Comparison of ENCODE assay signal across 8 cellular contexts in the genomic region with DNA sequence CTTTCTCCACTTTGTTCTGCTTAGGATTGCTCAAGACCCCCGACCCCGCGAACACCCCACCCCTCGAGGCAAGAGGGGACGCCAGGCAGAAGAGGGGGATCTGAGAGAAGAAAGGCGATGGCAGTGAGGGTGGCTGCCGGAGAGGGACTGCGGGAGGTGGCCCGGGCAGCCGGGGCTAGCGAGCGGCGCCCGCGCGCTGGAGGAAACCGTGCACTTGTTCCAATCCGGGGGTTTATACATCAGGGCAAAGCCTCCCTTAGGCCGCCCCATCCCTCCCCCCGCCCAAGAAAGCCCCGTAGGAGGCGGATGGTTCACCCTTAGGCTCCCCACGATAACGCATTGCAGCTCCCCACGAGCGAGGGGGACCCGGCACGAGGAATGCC. TPM values are rescaled to one million over a fixed set of nuclear protein-coding genes. Genes with fewer than 3 reads are reported as not detected.
A peak's percentile ranks its signal among the peaks of the same experiment; 100 is the strongest.
DNase-seq lines count a peak whose midpoint lies in the region; ATAC-seq and TF ChIP-seq lines count a peak whose summit lies in the region.
"Had no signal": no experiment of that assay in that cellular context is flagged by ENCODE, and none has a peak within 500 bp of the region (broad histone marks: within the 10 kb centered on the region; RNA-seq: fewer than 3 reads in every experiment).

No MANE protein-coding gene starts in this region.

- peak overlapping the region; percentile 45 for H3K4me3 Mint-ChIP-seq in activated naive CD8-positive, alpha-beta T cell treated with anti-CD3 and anti-CD28 coated beads for 36 hours
- peak overlapping the region; percentile 34 for H3K4me3 Mint-ChIP-seq in stimulated activated memory B cell treated with anti-CD40 and anti-IgM and Interleukin-4, amounts not matched to agents 10 μg/mL and 1 μg/mL and 100 μg/mL, for 72 hours

- H3K4me3 ChIP-seq in iPS-11a (ENCODE audit: low read depth, low read length) = peak overlapping the region; percentile 56

- POLR2A ChIA-PET in HEK293T (lab: Yijun Ruan, JAX) = no interaction called here

- peaks cover 79% of the 10 kb centered on the region for H3K27me3 Mint-ChIP-seq in activated naive CD8-positive, alpha-beta T cell treated with anti-CD3 and anti-CD28 coated beads for 36 hours
- peaks cover 81% of the 10 kb centered on the region for H3K27me3 Mint-ChIP-seq in stimulated activated memory B cell treated with anti-CD40 and anti-IgM and Interleukin-4, amounts not matched to agents 10 μg/mL and 1 μg/mL and 100 μg/mL, for 72 hours

- peaks cover 3% of the 10 kb centered on the region for H3K36me3 Mint-ChIP-seq in activated naive CD8-positive, alpha-beta T cell treated with anti-CD3 and anti-CD28 coated beads for 36 hours
- H3K36me3 Mint-ChIP-seq in stimulated activated memory B cell treated with anti-CD40 and anti-IgM and Interleukin-4, amounts not matched to agents 10 μg/mL and 1 μg/mL and 100 μg/mL, for 72 hours = no peaks in the 10 kb centered on the region
- H3K36me3 Mint-ChIP-seq: naive B cell had no signal

- peaks cover 4% of the 10 kb centered on the region for H3K4me1 Mint-ChIP-seq in activated naive CD8-positive, alpha-beta T cell treated with anti-CD3 and anti-CD28 coated beads for 36 hours
- no peaks in the 10 kb centered on the region for H3K4me1 Mint-ChIP-seq in stimulated activated memory B cell treated with anti-CD40 and anti-IgM and Interleukin-4, amounts not matched to agents 10 μg/mL and 1 μg/mL and 100 μg/mL, for 72 hours
- H3K4me1 Mint-ChIP-seq: naive B cell had no signal

- CTCF ChIA-PET in HEK293T (lab: Yijun Ruan, JAX) = no interaction called here

- DNase-seq in HEK293T (ENCODE audit: extremely low spot score) = peak; percentile 26
- peak; percentile 7 for DNase-seq in activated naive CD8-positive, alpha-beta T cell treated with anti-CD3 and anti-CD28 coated beads for 36 hours
- DNase-seq in activated CD8-positive, alpha-beta memory T cell treated with anti-CD3 and anti-CD28 coated beads, Interleukin-2, amount 50 U/mL, for 4 hours = no peak
- DNase-seq: naive B cell had no signal

- H3K9me3 Mint-ChIP-seq in activated naive CD8-positive, alpha-beta T cell treated with anti-CD3 and anti-CD28 coated beads for 36 hours = no peaks in the 10 kb centered on the region
- no peaks in the 10 kb centered on the region for H3K9me3 Mint-ChIP-seq in stimulated activated memory B cell treated with anti-CD40 and anti-IgM and Interleukin-4, amounts not matched to agents 10 μg/mL and 1 μg/mL and 100 μg/mL, for 72 hours

- ATAC-seq in stimulated activated memory B cell treated with anti-CD40 and anti-IgM and Interleukin-4, amounts not matched to agents 10 μg/mL and 1 μg/mL and 100 μg/mL, for 72 hours = no peak
- no peak for ATAC-seq in GM18873 (IDR thresholded peaks at IDR 0.05; ENCODE audit: low FRiP score, unreplicated experiment)
- ATAC-seq in GM18520 (IDR thresholded peaks at IDR 0.05; ENCODE audit: unreplicated experiment) = no peak

- H3K27ac Mint-ChIP-seq in activated naive CD8-positive, alpha-beta T cell treated with anti-CD3 and anti-CD28 coated beads for 36 hours = no peak overlapping the region
- H3K27ac Mint-ChIP-seq in stimulated activated memory B cell treated with anti-CD40 and anti-IgM and Interleukin-4, amounts not matched to agents 10 μg/mL and 1 μg/mL and 100 μg/mL, for 72 hours = no peak overlapping the region
- H3K27ac Mint-ChIP-seq: naive B cell had no signal

TF ChIP-seq in HEK293T, 16 proteins besides CTCF, POLR2A, EP300 and RAD21:
- no peak for TF ChIP-seq FOXA1 (IDR thresholded peaks at IDR 0.05)
- no peak for TF ChIP-seq SUZ12 (IDR thresholded peaks at IDR 0.05)
- TF ChIP-seq TARDBP (IDR thresholded peaks at IDR 0.05) = no peak
- TF ChIP-seq ARNT (IDR thresholded peaks at IDR 0.05) = no peak
- no peak for TF ChIP-seq HDGF (IDR thresholded peaks at IDR 0.05; ENCODE audit: borderline replicate concordance)
- TF ChIP-seq FOXK2 (IDR thresholded peaks at IDR 0.05) = no peak
- TF ChIP-seq PKNOX1 (IDR thresholded peaks at IDR 0.05) = no peak
- TF ChIP-seq CTBP1 (IDR thresholded peaks at IDR 0.05; ENCODE audit: borderline replicate concordance) = no peak
- TF ChIP-seq L3MBTL2 (conservative IDR thresholded peaks at IDR 0.05) = no peak
- TF ChIP-seq ELF4 (IDR thresholded peaks at IDR 0.05) = no peak
- TF ChIP-seq SP1 (IDR thresholded peaks at IDR 0.05) = no peak
- TF ChIP-seq LEF1 (IDR thresholded peaks at IDR 0.05; ENCODE audit: borderline replicate concordance) = no peak
- no peak for TF ChIP-seq ZNF384 (IDR thresholded peaks at IDR 0.05)
- TF ChIP-seq NFRKB (IDR thresholded peaks at IDR 0.05) = no peak
- no peak for TF ChIP-seq FOXM1 (IDR thresholded peaks at IDR 0.05; ENCODE audit: borderline replicate concordance)
- TF ChIP-seq BHLHE40 (IDR thresholded peaks at IDR 0.05; ENCODE audit: borderline replicate concordance) = no peak

RNA-seq across cellular contexts. Expression of gene ERC2, which starts 0.5 kb away (rescaled TPM):
- not detected for total RNA-seq in activated naive CD8-positive, alpha-beta T cell treated with anti-CD3 and anti-CD28 coated beads for 36 hours
